9 cellular contexts compared by ENCODE assay signal in genomic region chr12:105705765-105706164, GRCh38.
A peak's percentile ranks its signal among the peaks of the same experiment; 100 is the strongest.
DNase-seq lines count a peak whose midpoint lies in the region; ATAC-seq and TF ChIP-seq lines count a peak whose summit lies in the region.
"Had no signal": no experiment of that assay in that cellular context is flagged by ENCODE, and none has a peak within 500 bp of the region (broad histone marks: within the 10 kb centered on the region; RNA-seq: fewer than 3 reads in every experiment).

No MANE protein-coding gene starts in this region.

- 34 to 40% methylated on average over 3 to 7 of the region's 7 CpGs for WGBS in endodermal cell (ENCODE audit: insufficient coverage in 1 of 2, insufficient read length in 1 of 2), 2 experiments
- WGBS in mesodermal cell (ENCODE audit: insufficient coverage in 2 of 2), 2 experiments: 8 to 58% methylated on average over 3 to 5 of the region's 7 CpGs

- H3K4me3 ChIP-seq in HFF-Myc (replicated peaks; ENCODE audit: low read depth, low read length) (no peak overlapping the region), endodermal cell (ENCODE audit: low read length) (no peak overlapping the region), mesodermal cell (ENCODE audit: extremely low read depth, insufficient read depth, low read length, poor library complexity, severe bottlenecking) (no peak overlapping the region)
- no peak overlapping the region for H3K4me3 ChIP-seq in effector memory CD4-positive, alpha-beta T cell (ENCODE audit: insufficient read depth, low read depth, low read length, poor library complexity, severe bottlenecking)

- no peak overlapping the region for H3K9ac ChIP-seq in endodermal cell (ENCODE audit: extremely low read depth, low read length, poor library complexity, severe bottlenecking)

- TF ChIP-seq CTCF in HFF-Myc (IDR thresholded peaks at IDR 0.05; ENCODE audit: low read depth, low read length, missing control alignments): peak; percentile 82
- TF ChIP-seq CTCF in endodermal cell (conservative IDR thresholded peaks at IDR 0.05): peak; percentile 94

- H3K27me3 Mint-ChIP-seq in endodermal cell (ENCODE audit: insufficient read depth): peaks cover 5% of the 10 kb centered on the region

- no peaks in the 10 kb centered on the region for H3K36me3 Mint-ChIP-seq in endodermal cell (ENCODE audit: low read depth)
- H3K36me3 Mint-ChIP-seq: naive B cell had no signal

- DNase-seq in COLO668 (lab: John Stamatoyannopoulos, UW; ENCODE audit: unreplicated experiment) (peak; percentile 59), HFF-Myc (ENCODE audit: extremely low read depth, low read depth) (peak; percentile 44), OCI-M1 (lab: John Stamatoyannopoulos, UW) (peak; percentile 27), endodermal cell (peak; percentile 87)
- no peak for DNase-seq in effector memory CD4-positive, alpha-beta T cell
- DNase-seq: naive B cell had no signal

- no peak overlapping the region for H3K27ac Mint-ChIP-seq in endodermal cell
- H3K27ac Mint-ChIP-seq: naive B cell had no signal

- H3K4me3 Mint-ChIP-seq in endodermal cell: no peak overlapping the region
- H3K4me3 Mint-ChIP-seq: naive B cell had no signal

- no peaks in the 10 kb centered on the region for H3K27me3 ChIP-seq in endodermal cell (ENCODE audit: control insufficient read depth, insufficient read depth, low read length, poor library complexity, severe bottlenecking)
- no peaks in the 10 kb centered on the region for H3K27me3 ChIP-seq in effector memory CD4-positive, alpha-beta T cell (replicated peaks; ENCODE audit: control insufficient read depth, insufficient read depth, low read length, poor library complexity, severe bottlenecking)

- H3K9me3 ChIP-seq in endodermal cell (ENCODE audit: control insufficient read depth, low read length): peaks cover 8% of the 10 kb centered on the region
- H3K9me3 ChIP-seq in mesodermal cell (ENCODE audit: control insufficient read depth, low read length): no peaks in the 10 kb centered on the region
- H3K9me3 ChIP-seq in effector memory CD4-positive, alpha-beta T cell (ENCODE audit: control insufficient read depth, low read length): no peaks in the 10 kb centered on the region

- peaks cover 15% of the 10 kb centered on the region for H3K4me1 Mint-ChIP-seq in endodermal cell
- H3K4me1 Mint-ChIP-seq: naive B cell had no signal

- no peak for ATAC-seq in GM18502 (IDR thresholded peaks at IDR 0.05; ENCODE audit: poor library complexity, unreplicated experiment)
- no peak for ATAC-seq in HG02885 (IDR thresholded peaks at IDR 0.05; ENCODE audit: poor library complexity, unreplicated experiment)

- H3K27ac ChIP-seq in endodermal cell (ENCODE audit: low read depth, low read length) (no peak overlapping the region), mesodermal cell (ENCODE audit: low read depth, low read length, severe bottlenecking) (peak overlapping the region; percentile 18)
- no peak overlapping the region for H3K27ac ChIP-seq in effector memory CD4-positive, alpha-beta T cell (ENCODE audit: insufficient read depth, low read length, poor library complexity, severe bottlenecking)

- H3K9me3 Mint-ChIP-seq in endodermal cell: peaks cover under 1% of the 10 kb centered on the region

- H3K36me3 ChIP-seq in endodermal cell (ENCODE audit: control insufficient read depth, insufficient read depth, low read length) (no peaks in the 10 kb centered on the region), mesodermal cell (ENCODE audit: control insufficient read depth, insufficient read depth, low read length) (no peaks in the 10 kb centered on the region)
- H3K36me3 ChIP-seq in effector memory CD4-positive, alpha-beta T cell (ENCODE audit: control insufficient read depth, insufficient read depth, low read length): no peaks in the 10 kb centered on the region

- H3K4me1 ChIP-seq in endodermal cell (ENCODE audit: control insufficient read depth, insufficient read depth, low read length) (peaks cover 13% of the 10 kb centered on the region), mesodermal cell (ENCODE audit: control insufficient read depth, insufficient read depth, low read length, poor library complexity, severe bottlenecking) (peaks cover 14% of the 10 kb centered on the region)
- no peaks in the 10 kb centered on the region for H3K4me1 ChIP-seq in effector memory CD4-positive, alpha-beta T cell (ENCODE audit: control insufficient read depth, insufficient read depth, low read length, poor library complexity, severe bottlenecking)

Comparison
In these comparisons a context has a peak if more than half of its experiments do, and no peak if none do; other contexts are left out.
1. DNase-seq: peak in COLO668 (single experiment), HFF-Myc (single experiment), OCI-M1 (single experiment) and endodermal cell (single experiment); none in effector memory CD4-positive, alpha-beta T cell (0 of 3).